ENCODE assay signal across 8 cellular contexts in the genomic region with DNA sequence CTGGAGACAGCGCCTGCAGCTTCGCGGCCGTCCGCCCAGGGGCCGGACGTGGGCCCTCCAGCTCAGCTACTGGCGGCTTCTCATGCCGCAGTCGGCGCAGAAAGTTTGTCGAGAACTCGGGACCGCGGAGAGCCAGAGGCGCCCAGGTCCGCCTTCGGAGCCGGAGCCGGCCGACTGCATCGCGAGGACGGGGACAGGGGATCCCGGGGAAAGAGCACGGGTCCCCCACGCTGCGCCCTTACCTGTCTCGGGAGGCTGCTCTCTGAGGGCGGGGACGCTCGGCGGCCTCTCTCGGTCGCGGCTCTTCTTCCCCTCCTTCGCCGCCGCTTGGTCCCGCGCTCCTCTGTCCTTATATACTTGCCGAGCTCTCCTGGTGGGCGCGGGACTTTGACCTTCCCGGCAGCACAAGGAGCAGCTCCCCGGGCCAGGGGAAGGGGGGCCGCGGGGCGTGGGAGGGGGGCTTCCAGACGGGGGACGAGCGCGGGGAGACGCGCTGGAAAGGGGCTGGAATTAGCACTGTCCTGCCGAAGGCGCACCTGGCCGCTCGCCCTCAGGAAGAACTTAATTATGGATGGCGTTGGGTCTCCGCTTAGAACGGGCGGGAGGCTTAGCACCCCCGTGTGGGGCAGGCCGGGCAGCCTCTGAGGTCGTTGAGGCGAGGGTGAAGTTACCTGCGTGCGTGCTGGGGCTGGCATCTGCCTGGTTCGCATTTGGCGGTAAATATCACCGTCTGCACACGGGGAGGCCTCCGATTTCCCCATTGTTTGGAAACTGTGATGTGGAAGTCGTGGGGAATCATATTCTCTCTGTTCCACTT. TPM values are rescaled to one million over a fixed set of nuclear protein-coding genes. Genes with fewer than 3 reads are reported as not detected.
DNase-seq lines count a peak whose midpoint lies in the region; ATAC-seq and TF ChIP-seq lines count a peak whose summit lies in the region.

TSS of gene POMC (minus strand) at position 325 of the 817 bp plus-strand sequence. CDS start 3,808 bp downstream, outside the sequence.

- peak; percentile 30; the same call in 1 of the 2 replicates for TF ChIP-seq CTCF in WERI-Rb-1 (IDR thresholded peaks at IDR 0.05; ENCODE audit: low read depth, low read length)

- H3K4me3 Mint-ChIP-seq in activated CD4-positive, alpha-beta T cell treated with anti-CD3 and anti-CD28 coated beads for 36 hours = peak within 1 kb of the TSS; percentile 59

- no peak within 1 kb of the TSS for H3K27ac Mint-ChIP-seq in activated CD4-positive, alpha-beta T cell treated with anti-CD3 and anti-CD28 coated beads for 36 hours

- H3K4me3 ChIP-seq in WERI-Rb-1 (ENCODE audit: low read depth, low read length) (peak within 1 kb of the TSS; percentile 56), duodenal mucosa (ENCODE audit: low read depth in 1 of 2, low read length in 2 of 2) (peak within 1 kb of the TSS; percentile 58 to 62)

- CTCF ChIA-PET in activated CD4-positive, alpha-beta T cell treated with anti-CD3 and anti-CD28 coated beads for 36 hours (lab: Charles Lee) = interaction anchor here (0.6 to 0.9 kb wide), 4 partner anchors 193 to 1596 kb away, joined by 3 to 4 read pairs (median 3); partner anchors contain the start of gene SLC35F6

- H3K4me1 ChIP-seq in duodenal mucosa (ENCODE audit: control insufficient read depth in 1 of 2, insufficient read depth in 2 of 2, low read length in 2 of 2) = peaks cover 0 to 5% of the 10 kb centered on the region in 2 donors

- DNase-seq in activated CD4-positive, alpha-beta T cell treated with anti-CD3 and anti-CD28 coated beads for 36 hours = peak; percentile 52
- DNase-seq in activated CD4-positive, alpha-beta T cell treated with anti-CD3 and anti-CD28 coated beads for 1 hour = no peak
- peak; percentile 35 for DNase-seq in WERI-Rb-1
- peak; percentile 13 to 19 for DNase-seq in lung microvascular endothelial cell (ENCODE audit: low read depth in 2 of 2)
- peak; percentile 2 for DNase-seq in stromal cell of bone marrow (ENCODE audit: low read depth)
- DNase-seq in H4 (ENCODE audit: low spot score) = no peak

- H3K27ac ChIP-seq in WERI-Rb-1 (no peak within 1 kb of the TSS), duodenal mucosa (ENCODE audit: low read depth, low read length) (no peak within 1 kb of the TSS)

- POLR2A ChIA-PET in activated CD4-positive, alpha-beta T cell treated with anti-CD3 and anti-CD28 coated beads for 36 hours (lab: Charles Lee) = no interaction called here

- no peak within 1 kb of the TSS for H3K9ac ChIP-seq in duodenal mucosa (ENCODE audit: low read depth in 1 of 2, low read length in 2 of 2)

- peaks cover 21% of the 10 kb centered on the region for H3K4me1 Mint-ChIP-seq in activated CD4-positive, alpha-beta T cell treated with anti-CD3 and anti-CD28 coated beads for 36 hours

- H3K36me3 Mint-ChIP-seq in activated CD4-positive, alpha-beta T cell treated with anti-CD3 and anti-CD28 coated beads for 36 hours (ENCODE audit: low read depth) = no peaks in the 10 kb centered on the region

- H3K9me3 Mint-ChIP-seq in activated CD4-positive, alpha-beta T cell treated with anti-CD3 and anti-CD28 coated beads for 36 hours (ENCODE audit: low read depth) = no peaks in the 10 kb centered on the region

- intact Hi-C loops in activated CD4-positive, alpha-beta T cell treated with anti-CD3 and anti-CD28 coated beads for 36 hours (cut with DNase I, micrococcal nuclease) = loop anchor here in 1 of 2 experiments (5.0 kb wide), 1 partner anchor 49 kb away; no protein-coding TSS in a partner anchor

- H3K36me3 ChIP-seq in WERI-Rb-1 (no peaks in the 10 kb centered on the region), duodenal mucosa (ENCODE audit: control insufficient read depth in 1 of 2, insufficient read depth in 2 of 2, low read length in 2 of 2) (no peaks in the 10 kb centered on the region)

- H3K27me3 Mint-ChIP-seq in activated CD4-positive, alpha-beta T cell treated with anti-CD3 and anti-CD28 coated beads for 36 hours = peaks cover 33% of the 10 kb centered on the region

- peak; percentile 51 for ATAC-seq in activated CD4-positive, alpha-beta T cell treated with anti-CD3 and anti-CD28 coated beads for 36 hours
- no peak for ATAC-seq in HG03469 (IDR thresholded peaks at IDR 0.05; ENCODE audit: unreplicated experiment)

- H3K9me3 ChIP-seq in WERI-Rb-1 (ENCODE audit: severe bottlenecking) (no peaks in the 10 kb centered on the region), duodenal mucosa (ENCODE audit: control insufficient read depth in 1 of 2, low read length in 2 of 2) (no peaks in the 10 kb centered on the region)

- H3K27me3 ChIP-seq in WERI-Rb-1 (ENCODE audit: insufficient read depth, low read depth, severe bottlenecking) (peaks cover 32% of the 10 kb centered on the region), duodenal mucosa (ENCODE audit: control insufficient read depth in 1 of 2, insufficient read depth in 2 of 2, low read length in 2 of 2) (peaks cover 36 to 45% of the 10 kb centered on the region in 2 donors)

RNA-seq across cellular contexts. Expression of gene POMC, which starts in this region (rescaled TPM):
- 1 to 10 TPM; 5.7 to 8.3 TPM for total RNA-seq in activated CD4-positive, alpha-beta T cell treated with anti-CD3 and anti-CD28 coated beads for 36 hours
- total RNA-seq in lung microvascular endothelial cell = 0.22 and 0.99 TPM in 2 replicates
- total RNA-seq in H4 (2014; rRNA removed; shearing (Covaris generic)) = not detected in 2 replicates

Comparison
In these comparisons a context has a peak if more than half of its experiments do, and no peak if none do; other contexts are left out.
1. DNase-seq: peak in activated CD4-positive, alpha-beta T cell treated with anti-CD3 and anti-CD28 coated beads for 36 hours (single experiment), WERI-Rb-1 (single experiment) and stromal cell of bone marrow (single experiment); none in activated CD4-positive, alpha-beta T cell treated with anti-CD3 and anti-CD28 coated beads for 1 hour (single experiment) and H4 (single experiment).
2. Peak in DNase-seq in lung microvascular endothelial cell; RNA of the gene not detected or under 1 TPM.